In the genomic region with DNA sequence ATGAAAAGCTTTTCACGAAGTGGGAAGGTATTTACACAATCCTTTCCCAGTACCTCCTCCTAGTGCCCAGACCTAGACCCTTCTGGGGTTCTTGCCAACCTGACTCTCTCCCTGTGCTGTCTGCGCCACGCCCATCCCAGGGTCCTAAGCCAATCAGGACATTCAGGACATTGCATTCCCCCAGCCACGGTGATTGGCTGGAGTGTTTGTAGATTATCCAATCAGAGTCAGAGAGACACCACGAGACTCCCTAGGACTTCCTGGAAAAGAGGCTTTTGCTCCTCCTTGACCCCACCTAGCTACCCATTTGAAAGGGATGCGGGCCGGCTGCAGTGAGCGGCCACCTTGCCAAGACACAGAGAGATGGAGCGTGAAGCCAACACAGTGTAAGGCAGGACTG, we compare ENCODE assay signal across 1 cellular context.
TF ChIP-seq lines count a peak whose summit lies in the region.

No MANE protein-coding gene starts in this region.

TF ChIP-seq in GM23338, 12 proteins besides CTCF, POLR2A, EP300 and RAD21 (continued from another document):
- TF ChIP-seq, protein P1, sequence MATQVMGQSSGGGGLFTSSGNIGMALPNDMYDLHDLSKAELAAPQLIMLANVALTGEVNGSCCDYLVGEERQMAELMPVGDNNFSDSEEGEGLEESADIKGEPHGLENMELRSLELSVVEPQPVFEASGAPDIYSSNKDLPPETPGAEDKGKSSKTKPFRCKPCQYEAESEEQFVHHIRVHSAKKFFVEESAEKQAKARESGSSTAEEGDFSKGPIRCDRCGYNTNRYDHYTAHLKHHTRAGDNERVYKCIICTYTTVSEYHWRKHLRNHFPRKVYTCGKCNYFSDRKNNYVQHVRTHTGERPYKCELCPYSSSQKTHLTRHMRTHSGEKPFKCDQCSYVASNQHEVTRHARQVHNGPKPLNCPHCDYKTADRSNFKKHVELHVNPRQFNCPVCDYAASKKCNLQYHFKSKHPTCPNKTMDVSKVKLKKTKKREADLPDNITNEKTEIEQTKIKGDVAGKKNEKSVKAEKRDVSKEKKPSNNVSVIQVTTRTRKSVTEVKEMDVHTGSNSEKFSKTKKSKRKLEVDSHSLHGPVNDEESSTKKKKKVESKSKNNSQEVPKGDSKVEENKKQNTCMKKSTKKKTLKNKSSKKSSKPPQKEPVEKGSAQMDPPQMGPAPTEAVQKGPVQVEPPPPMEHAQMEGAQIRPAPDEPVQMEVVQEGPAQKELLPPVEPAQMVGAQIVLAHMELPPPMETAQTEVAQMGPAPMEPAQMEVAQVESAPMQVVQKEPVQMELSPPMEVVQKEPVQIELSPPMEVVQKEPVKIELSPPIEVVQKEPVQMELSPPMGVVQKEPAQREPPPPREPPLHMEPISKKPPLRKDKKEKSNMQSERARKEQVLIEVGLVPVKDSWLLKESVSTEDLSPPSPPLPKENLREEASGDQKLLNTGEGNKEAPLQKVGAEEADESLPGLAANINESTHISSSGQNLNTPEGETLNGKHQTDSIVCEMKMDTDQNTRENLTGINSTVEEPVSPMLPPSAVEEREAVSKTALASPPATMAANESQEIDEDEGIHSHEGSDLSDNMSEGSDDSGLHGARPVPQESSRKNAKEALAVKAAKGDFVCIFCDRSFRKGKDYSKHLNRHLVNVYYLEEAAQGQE (IDR thresholded peaks at IDR 0.05; ENCODE audit: unreplicated experiment): no peak
- TF ChIP-seq ZNF114 (CRISPR knock-in tag; IDR thresholded peaks at IDR 0.05) (no peak), NANOG (IDR thresholded peaks at IDR 0.05; ENCODE audit: borderline replicate concordance) (no peak)
